In the genomic region with DNA sequence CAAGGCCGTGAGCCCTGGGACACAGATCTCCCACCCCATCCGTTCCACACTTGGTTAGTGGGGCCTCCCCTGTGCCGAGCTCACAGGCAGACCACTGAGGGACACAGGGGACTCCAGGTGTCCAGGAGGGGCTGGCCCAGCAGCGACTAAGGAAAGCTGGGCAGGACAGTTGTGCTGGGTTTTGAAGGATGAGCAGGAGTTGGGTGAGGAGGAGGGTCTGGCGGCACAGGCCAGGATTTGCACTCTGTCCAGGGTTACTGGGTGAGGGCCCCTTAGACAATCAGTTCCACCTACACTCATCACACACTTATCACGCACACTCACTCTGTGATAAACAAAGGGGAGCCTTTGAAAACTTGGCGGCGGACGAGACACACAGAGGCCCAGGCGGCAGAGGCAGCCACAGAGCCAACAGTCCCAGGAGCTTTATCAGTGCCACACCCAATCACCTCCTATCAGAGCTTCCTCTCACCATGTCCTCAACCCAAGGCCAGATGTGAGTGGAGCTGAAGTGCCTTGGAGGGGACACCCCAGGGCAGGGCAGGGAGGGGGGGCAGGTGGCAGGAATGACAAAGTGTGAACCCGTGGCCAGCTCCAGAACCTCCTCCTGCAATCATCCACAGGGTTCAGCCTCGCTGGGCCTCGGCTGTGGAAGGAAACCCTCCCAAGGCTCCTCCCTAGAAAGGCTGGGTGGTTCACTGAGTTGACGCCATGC, we compare ENCODE assay signal across 8 cellular contexts. TPM values are rescaled to one million over a fixed set of nuclear protein-coding genes. Genes with fewer than 3 reads are reported as not detected.
A peak's percentile ranks its signal among the peaks of the same experiment; 100 is the strongest.
DNase-seq lines count a peak whose midpoint lies in the region; ATAC-seq and TF ChIP-seq lines count a peak whose summit lies in the region.

No MANE protein-coding gene starts in this region.

- DNase-seq in Peyer's patch: peak; percentile 28 to 88 (median 86)
- peak; percentile 47 for DNase-seq in central memory CD4-positive, alpha-beta T cell
- DNase-seq in stimulated activated CD4-positive, alpha-beta T cell treated with anti-CD3 and anti-CD28 coated beads, Interleukin-1b, Interleukin-23, amount 100 ng/mL, for 48 hours: peak; percentile 72
- no peak for DNase-seq in posterior cingulate gyrus
- DNase-seq in NCI-H2107 (lab: John Stamatoyannopoulos, UW): no peak
- DNase-seq in NOMO-1 treated with dmso at 0.1 percent for 144 hours (lab: John Stamatoyannopoulos, UW; ENCODE audit: unreplicated experiment): no peak

- no peak for TF ChIP-seq CTCF in Peyer's patch (IDR thresholded peaks at IDR 0.05)

- peak overlapping the region; percentile 5 to 53 (median 40) for H3K4me3 ChIP-seq in Peyer's patch

- H3K9me3 ChIP-seq in Peyer's patch: no peaks in the 10 kb centered on the region

- peaks cover 5 to 68% (median 33%) of the 10 kb centered on the region in 4 donors for H3K4me1 ChIP-seq in Peyer's patch

- H3K36me3 ChIP-seq in Peyer's patch: no peaks in the 10 kb centered on the region

- ATAC-seq in GM21381 (IDR thresholded peaks at IDR 0.05; ENCODE audit: unreplicated experiment) (peak; percentile 24), esophagus mucosa (no peak)

- peak overlapping the region; percentile 62 to 89 (median 84) for H3K27ac ChIP-seq in Peyer's patch

- intact Hi-C loops in posterior cingulate gyrus (cut with DNase I): no loop called here

- no peaks in the 10 kb centered on the region for H3K27me3 ChIP-seq in Peyer's patch

- no peak for TF ChIP-seq POLR2A in Peyer's patch (IDR thresholded peaks at IDR 0.05)

RNA-seq across cellular contexts. Expression of gene BIN1, which starts 26.6 kb away (rescaled TPM):
- 10 to 100 TPM; 22.2 to 81.7 (median 47.2) TPM for total RNA-seq in Peyer's patch
- 4.5 TPM for total RNA-seq in esophagus mucosa

Comparison
In these comparisons a context has a peak if more than half of its experiments do, and no peak if none do; other contexts are left out.
1. DNase-seq: peak in Peyer's patch (3 of 3), central memory CD4-positive, alpha-beta T cell (single experiment) and stimulated activated CD4-positive, alpha-beta T cell treated with anti-CD3 and anti-CD28 coated beads, Interleukin-1b, Interleukin-23, amount 100 ng/mL, for 48 hours (single experiment); none in posterior cingulate gyrus (0 of 10), NCI-H2107 (single experiment) and NOMO-1 treated with dmso at 0.1 percent for 144 hours (single experiment).